8 cellular contexts compared by ENCODE assay signal in genomic region chr1:40782371-40782956, GRCh38. TPM values are rescaled to one million over a fixed set of nuclear protein-coding genes. Genes with fewer than 3 reads are reported as not detected.
DNase-seq lines count a peak whose midpoint lies in the region; ATAC-seq and TF ChIP-seq lines count a peak whose summit lies in the region.

No MANE protein-coding gene starts in this region.

- H3K36me3 ChIP-seq in ES-I3 (ENCODE audit: insufficient read depth, low read length) (no peaks in the 10 kb centered on the region), NT2/D1 (ENCODE audit: insufficient read depth, insufficient read length, low read length) (no peaks in the 10 kb centered on the region), cardiac muscle cell (no peaks in the 10 kb centered on the region), rectal smooth muscle tissue (ENCODE audit: control insufficient read depth, insufficient read depth, low read length) (no peaks in the 10 kb centered on the region)

- H3K9me3 ChIP-seq in ES-I3 (ENCODE audit: control insufficient read depth, insufficient read depth, low read length) (0 out of 2 replicates have a peak, but pooled peaks cover under 1% of the 10 kb centered on the region), NT2/D1 (ENCODE audit: insufficient read depth, low read length) (no peaks in the 10 kb centered on the region), cardiac muscle cell (ENCODE audit: low read depth) (no peaks in the 10 kb centered on the region)

- H3K9ac ChIP-seq in ES-I3 (ENCODE audit: low read depth, low read length): peak overlapping the region; percentile 61; the same call in 1 of the 2 replicates
- H3K9ac ChIP-seq in NT2/D1 (ENCODE audit: insufficient read length, low read depth): peak overlapping the region; percentile 80
- peak overlapping the region; percentile 38 for H3K9ac ChIP-seq in rectal smooth muscle tissue (ENCODE audit: low read length)

- H3K4me1 ChIP-seq in ES-I3 (ENCODE audit: insufficient read depth, low read length) (peaks cover 3% of the 10 kb centered on the region; the same call in 1 of the 2 replicates), NT2/D1 (ENCODE audit: insufficient read depth, insufficient read length) (peaks cover 28% of the 10 kb centered on the region), cardiac muscle cell (ENCODE audit: low read depth) (peaks cover 6% of the 10 kb centered on the region), rectal smooth muscle tissue (ENCODE audit: control insufficient read depth, insufficient read depth, low read length) (peaks cover 21% of the 10 kb centered on the region)

- H3K27ac ChIP-seq in cardiac muscle cell (no peak overlapping the region), rectal smooth muscle tissue (ENCODE audit: low read depth, low read length) (peak overlapping the region; percentile 87)

- ATAC-seq in HG02623 (IDR thresholded peaks at IDR 0.05; ENCODE audit: unreplicated experiment): no peak

- DNase-seq in NT2/D1 (ENCODE audit: low read depth, low spot score) (no peak), cardiac muscle cell (ENCODE audit: low read depth in 1 of 2, low spot score in 1 of 2) (peak in 1 of 2 donors; percentile 49), NOMO-1 (lab: John Stamatoyannopoulos, UW; ENCODE audit: unreplicated experiment in 2 of 2) (no peak), SKM-1 treated with dmso at 0.1 percent for 144 hours (lab: John Stamatoyannopoulos, UW; ENCODE audit: unreplicated experiment) (no peak), iPS-NIHi11 (ENCODE audit: low spot score) (no peak)

- TF ChIP-seq CTCF in cardiac muscle cell (IDR thresholded peaks at IDR 0.05; ENCODE audit: low read depth, low read length): no peak

- H3K27me3 ChIP-seq in NT2/D1 (ENCODE audit: insufficient read depth, insufficient read length) (peaks cover 57% of the 10 kb centered on the region), cardiac muscle cell (peaks cover 11% of the 10 kb centered on the region), rectal smooth muscle tissue (ENCODE audit: control insufficient read depth, insufficient read depth, low read length) (no peaks in the 10 kb centered on the region)

- H3K4me3 ChIP-seq in NT2/D1 (ENCODE audit: insufficient read length, low read depth) (peak overlapping the region; percentile 56), cardiac muscle cell (peak overlapping the region; percentile 5), rectal smooth muscle tissue (ENCODE audit: low read length) (peak overlapping the region; percentile 60)

RNA-seq across cellular contexts. Expression of gene KCNQ4, which starts 1.1 kb away (rescaled TPM):
- 1.3 and 3.7 TPM in 2 replicates for total RNA-seq in cardiac muscle cell
- 0.13 and 1.0 TPM in 2 replicates for polyA plus RNA-seq in cardiac muscle cell

Comparison
In these comparisons a context has a peak if more than half of its experiments do, and no peak if none do; other contexts are left out.
1. H3K4me3 ChIP-seq: peak in every context shown above with its lines; median percentile 60 in rectal smooth muscle tissue; 56 in NT2/D1; 5 in cardiac muscle cell.